Comparison of ENCODE assay signal across 31 cellular contexts in the genomic region with DNA sequence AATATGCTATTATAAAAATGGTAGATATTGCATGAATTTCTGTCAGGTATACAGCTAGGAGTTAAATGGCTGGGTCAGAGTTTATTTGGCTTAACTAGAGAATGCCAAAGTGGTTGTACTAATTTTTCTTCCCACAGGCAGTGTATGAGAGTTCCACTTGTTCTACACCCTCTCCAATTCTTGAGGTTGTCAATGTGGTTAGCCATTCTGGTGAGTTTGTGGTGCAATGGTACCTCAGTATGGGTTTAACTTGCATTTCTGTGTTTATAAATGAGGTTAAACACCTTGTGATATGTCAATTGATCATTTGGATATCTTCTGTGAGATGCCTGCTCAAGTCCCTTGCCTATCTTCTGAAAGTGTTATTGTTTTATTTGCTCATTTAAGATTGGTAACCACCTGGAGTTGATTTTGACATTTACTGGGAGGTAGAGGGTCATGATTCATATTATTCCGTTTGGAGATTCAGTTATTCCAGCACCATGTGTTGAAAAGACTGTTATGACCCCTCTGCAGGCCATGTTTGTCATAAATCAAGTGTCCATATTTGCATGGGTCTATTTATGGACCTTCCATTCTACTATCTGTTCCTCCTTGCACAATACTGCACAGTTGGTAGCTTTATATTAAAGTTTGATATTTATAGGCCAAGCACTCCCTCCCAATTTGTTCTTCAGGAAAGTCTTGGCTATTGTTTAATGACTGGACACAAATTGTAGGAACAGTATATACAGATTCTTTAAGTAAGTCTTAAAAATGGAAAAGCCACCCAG. TPM values are rescaled to one million over a fixed set of nuclear protein-coding genes. Genes with fewer than 3 reads are reported as not detected.
"Had no signal": no experiment of that assay in that cellular context is flagged by ENCODE, and none has a peak within 500 bp of the region (broad histone marks: within the 10 kb centered on the region; RNA-seq: fewer than 3 reads in every experiment).

No MANE protein-coding gene starts in this region.

- H3K4me3 Mint-ChIP-seq: activated B cell treated with CpG ODN at 0.5 μM for 24 hours; activated CD8-positive, alpha-beta memory T cell treated with anti-CD3 and anti-CD28 coated beads, Interleukin-2, amount 10 ng/mL, durations not matched to agents 7 days and 5 days; activated CD8-positive, alpha-beta T cell treated with anti-CD3 and anti-CD28 coated beads, Interleukin-2, amount 10 ng/mL, durations not matched to agents 7 days and 5 days; naive thymus-derived CD4-positive, alpha-beta T cell; neural progenitor cell; stimulated activated effector memory CD8-positive, alpha-beta T cell treated with anti-CD3 and anti-CD28 coated beads, Interleukin-12 subunit alpha, Interleukin-12 subunit beta, amount 100 ng/mL, for 72 hours; stimulated activated naive CD8-positive, alpha-beta T cell treated with anti-CD3 and anti-CD28 coated beads, Interleukin-15, Interleukin-2, amounts not matched to agents 100 ng/mL and 50 ng/mL, for 24 hours; T-helper 17 cell had no signal

- H3K27ac ChIP-seq: breast epithelium, esophagus squamous epithelium, hepatocyte, neural progenitor cell, right lobe of liver, thoracic aorta, upper lobe of left lung, vagina had no signal

- H3K27me3 ChIP-seq: breast epithelium, esophagus squamous epithelium, hepatocyte, neural progenitor cell, right lobe of liver, upper lobe of left lung, vagina had no signal

- H3K27me3 Mint-ChIP-seq: activated B cell treated with CpG ODN at 0.5 μM for 24 hours; activated CD8-positive, alpha-beta memory T cell treated with anti-CD3 and anti-CD28 coated beads, Interleukin-2, amount 10 ng/mL, durations not matched to agents 7 days and 5 days; stimulated activated naive CD8-positive, alpha-beta T cell treated with anti-CD3 and anti-CD28 coated beads, Interleukin-15, Interleukin-2, amounts not matched to agents 100 ng/mL and 50 ng/mL, for 24 hours; T-helper 17 cell had no signal

- H3K27ac Mint-ChIP-seq: activated B cell treated with CpG ODN at 0.5 μM for 24 hours; activated CD8-positive, alpha-beta memory T cell treated with anti-CD3 and anti-CD28 coated beads, Interleukin-2, amount 10 ng/mL, durations not matched to agents 7 days and 5 days; activated CD8-positive, alpha-beta T cell treated with anti-CD3 and anti-CD28 coated beads, Interleukin-2, amount 10 ng/mL, durations not matched to agents 7 days and 5 days; activated naive CD4-positive, alpha-beta T cell treated with anti-CD3 and anti-CD28 coated beads, Interleukin-2, amount 50 U/mL, for 72 hours; naive thymus-derived CD4-positive, alpha-beta T cell; neural progenitor cell; stimulated activated effector memory CD8-positive, alpha-beta T cell treated with anti-CD3 and anti-CD28 coated beads, Interleukin-12 subunit alpha, Interleukin-12 subunit beta, amount 100 ng/mL, for 72 hours; stimulated activated naive CD8-positive, alpha-beta T cell treated with anti-CD3 and anti-CD28 coated beads, Interleukin-15, Interleukin-2, amounts not matched to agents 100 ng/mL and 50 ng/mL, for 24 hours; T-helper 17 cell had no signal

- H3K9me3 ChIP-seq: breast epithelium, esophagus squamous epithelium, right lobe of liver, thoracic aorta, upper lobe of left lung, vagina had no signal

- H3K4me3 ChIP-seq: breast epithelium, esophagus squamous epithelium, hepatocyte, neural progenitor cell, right lobe of liver, thoracic aorta, upper lobe of left lung, vagina had no signal

- DNase-seq: activated B cell treated with CpG ODN at 0.5 μM for 24 hours; activated CD4-positive, alpha-beta T cell treated with anti-CD3 and anti-CD28 coated beads, Interleukin-2, amount 50 U/mL, for 1 hour; activated CD8-positive, alpha-beta memory T cell treated with anti-CD3 and anti-CD28 coated beads, Interleukin-2, amount 10 ng/mL, durations not matched to agents 7 days and 5 days; activated CD8-positive, alpha-beta T cell treated with anti-CD3 and anti-CD28 coated beads, Interleukin-2, amount 10 ng/mL, durations not matched to agents 7 days and 5 days; activated naive CD4-positive, alpha-beta T cell; activated T-cell treated with anti-CD3 and anti-CD28 coated beads, Interleukin-2, amount 50 U/mL, for 48 hours; central memory CD4-positive, alpha-beta T cell; esophagus squamous epithelium; left cardiac atrium; left ventricle myocardium superior; mammary epithelial cell; naive thymus-derived CD4-positive, alpha-beta T cell; occipital lobe; small intestine; stimulated activated CD4-positive, alpha-beta T cell treated with anti-CD3 and anti-CD28 coated beads, Interleukin-4, amount 100 ng/mL, for 24 hours; T-helper 17 cell; T1000; upper lobe of left lung had no signal

- H3K79me2 ChIP-seq: hepatocyte had no signal

- ATAC-seq: activated CD8-positive, alpha-beta memory T cell treated with anti-CD3 and anti-CD28 coated beads, Interleukin-2, amount 10 ng/mL, durations not matched to agents 7 days and 5 days; activated CD8-positive, alpha-beta T cell treated with anti-CD3 and anti-CD28 coated beads, Interleukin-2, amount 10 ng/mL, durations not matched to agents 7 days and 5 days; activated naive CD4-positive, alpha-beta T cell treated with anti-CD3 and anti-CD28 coated beads, Interleukin-2, amount 50 U/mL, for 72 hours; left cardiac atrium; left ventricle myocardium superior; naive thymus-derived CD4-positive, alpha-beta T cell; right lobe of liver; stimulated activated effector memory CD8-positive, alpha-beta T cell treated with anti-CD3 and anti-CD28 coated beads, Interleukin-12 subunit alpha, Interleukin-12 subunit beta, amount 100 ng/mL, for 72 hours; T-helper 17 cell had no signal

- FAIRE-seq: frontal cortex, keratinocyte, small intestine had no signal

- H3K9me3 Mint-ChIP-seq: activated B cell treated with CpG ODN at 0.5 μM for 24 hours; activated naive CD4-positive, alpha-beta T cell treated with anti-CD3 and anti-CD28 coated beads, Interleukin-2, amount 50 U/mL, for 72 hours; naive thymus-derived CD4-positive, alpha-beta T cell; neural progenitor cell; stimulated activated effector memory CD8-positive, alpha-beta T cell treated with anti-CD3 and anti-CD28 coated beads, Interleukin-12 subunit alpha, Interleukin-12 subunit beta, amount 100 ng/mL, for 72 hours; stimulated activated naive CD8-positive, alpha-beta T cell treated with anti-CD3 and anti-CD28 coated beads, Interleukin-15, Interleukin-2, amounts not matched to agents 100 ng/mL and 50 ng/mL, for 24 hours had no signal

- H3K4me2 ChIP-seq: hepatocyte, neural progenitor cell had no signal

- H3K36me3 Mint-ChIP-seq: activated CD8-positive, alpha-beta memory T cell treated with anti-CD3 and anti-CD28 coated beads, Interleukin-2, amount 10 ng/mL, durations not matched to agents 7 days and 5 days; activated naive CD4-positive, alpha-beta T cell treated with anti-CD3 and anti-CD28 coated beads, Interleukin-2, amount 50 U/mL, for 72 hours; naive thymus-derived CD4-positive, alpha-beta T cell; neural progenitor cell; stimulated activated effector memory CD8-positive, alpha-beta T cell treated with anti-CD3 and anti-CD28 coated beads, Interleukin-12 subunit alpha, Interleukin-12 subunit beta, amount 100 ng/mL, for 72 hours had no signal

- H3K36me3 ChIP-seq: breast epithelium, esophagus squamous epithelium, neural progenitor cell, right lobe of liver, thoracic aorta, upper lobe of left lung, vagina had no signal

- H2AFZ ChIP-seq: hepatocyte, neural progenitor cell had no signal

- H3K9ac ChIP-seq: neural progenitor cell had no signal

- H3K4me1 ChIP-seq: breast epithelium, vagina had no signal

RNA-seq across cellular contexts. Expression of a gene that starts 5.8 kb away (rescaled TPM):
- total RNA-seq: activated CD8-positive, alpha-beta T cell treated with anti-CD3 and anti-CD28 coated beads, Interleukin-2, amount 10 ng/mL, durations not matched to agents 7 days and 5 days; hepatocyte; left cardiac atrium; left ventricle myocardium superior; mammary epithelial cell; renal cortical epithelial cell; right lobe of liver; subcutaneous adipose tissue; thoracic aorta; vagina had no signal

RNA-seq across cellular contexts. Expression of a gene that starts 27.8 kb away (rescaled TPM):
- total RNA-seq: activated CD8-positive, alpha-beta T cell treated with anti-CD3 and anti-CD28 coated beads, Interleukin-2, amount 10 ng/mL, durations not matched to agents 7 days and 5 days had no signal
